Comparison of ENCODE assay signal across 16 cellular contexts in the genomic region with DNA sequence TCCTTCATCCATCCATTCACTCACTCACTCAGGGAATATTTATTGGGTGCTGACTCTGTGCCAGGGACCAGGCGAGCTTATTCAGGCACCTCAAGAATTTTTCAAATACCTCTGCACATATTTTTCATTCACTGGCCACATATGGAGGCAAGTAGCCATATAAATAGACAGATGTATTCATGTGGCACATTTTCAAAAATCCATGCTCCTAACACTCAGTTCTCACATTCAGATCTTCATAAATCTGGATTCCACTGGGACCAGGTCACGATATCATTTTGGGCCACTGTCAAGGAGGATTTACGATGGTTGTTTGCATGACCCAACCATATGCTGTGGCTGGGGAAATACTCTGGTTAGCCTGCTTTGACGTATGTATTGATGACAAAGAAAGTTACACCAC.
A peak's percentile ranks its signal among the peaks of the same experiment; 100 is the strongest.
DNase-seq lines count a peak whose midpoint lies in the region; TF ChIP-seq lines count a peak whose summit lies in the region.
"Had no signal": no experiment of that assay in that cellular context is flagged by ENCODE, and none has a peak within 500 bp of the region (broad histone marks: within the 10 kb centered on the region; RNA-seq: fewer than 3 reads in every experiment).

No MANE protein-coding gene starts in this region.

- TF ChIP-seq CTCF in AG04450 (IDR thresholded peaks at IDR 0.05; ENCODE audit: low read depth, low read length) (no peak), dorsolateral prefrontal cortex (IDR thresholded peaks at IDR 0.05 in 54 of 56, conservative IDR thresholded peaks at IDR 0.05 in 2 of 56; ENCODE audit: low read depth in 1 of 56, partially characterized antibody in 56 of 56) (no peak)

- DNase-seq in AG04450 (ENCODE audit: low read depth, low spot score) (peak; percentile 100), HT1080 (ENCODE audit: low read depth) (peak; percentile 83), astrocyte of the hippocampus (ENCODE audit: low read depth, low spot score) (peak; percentile 91), kidney tubule cell (ENCODE audit: low spot score) (peak; percentile 82), NK-92 (lab: John Stamatoyannopoulos, UW; ENCODE audit: unreplicated experiment) (no peak), foreskin melanocyte (no peak), dorsolateral prefrontal cortex (no peak), KBM-7 (no peak)
- DNase-seq: activated CD8-positive, alpha-beta T cell treated with anti-CD3 and anti-CD28 coated beads, Interleukin-2, amount 10 ng/mL, durations not matched to agents 7 days and 5 days; activated effector memory CD4-positive, alpha-beta T cell treated with anti-CD3 and anti-CD28 coated beads, Interleukin-2, amount 50 U/mL, for 16 hours; glutamatergic neuron; nucleus accumbens; Peyer's patch had no signal

- H3K4me3 ChIP-seq in AG04450 (ENCODE audit: low read depth, low read length): no peak overlapping the region
- no peak overlapping the region for H3K4me3 ChIP-seq in dorsolateral prefrontal cortex
- H3K4me3 ChIP-seq: BLaER1, coronary artery, Peyer's patch, vagina had no signal

- H3K27ac ChIP-seq in AG04450 (ENCODE audit: low read depth, low read length) (peak overlapping the region; percentile 80), dorsolateral prefrontal cortex (no peak overlapping the region)
- H3K27ac ChIP-seq: BLaER1, coronary artery, Peyer's patch, vagina had no signal

- no peaks in the 10 kb centered on the region for H3K27me3 ChIP-seq in AG04450 (ENCODE audit: control insufficient read depth, insufficient read depth, low read length)
- H3K27me3 ChIP-seq in dorsolateral prefrontal cortex: peaks cover 0 to 7% (median 0%) of the 10 kb centered on the region in 45 donors
- H3K27me3 ChIP-seq: BLaER1, Peyer's patch, vagina had no signal

- intact Hi-C loops in dorsolateral prefrontal cortex (cut with DNase I): loop anchor here in 1 of 2 donors (10.0 kb wide), 1 partner anchor 305 kb away; no protein-coding TSS in a partner anchor

- CTCF ChIA-PET in AG04450 (lab: Charles Lee): interaction anchor here (0.9 to 2.0 kb wide), 7 partner anchors 11 to 314 kb away, joined by 3 to 8 read pairs (median 4); no protein-coding TSS in a partner anchor

- POLR2A ChIA-PET in AG04450 (lab: Yijun Ruan, JAX): interaction anchor here (0.6 to 1.8 kb wide), 12 partner anchors 9 to 521 kb away, joined by 3 to 7 read pairs (median 4); no protein-coding TSS in a partner anchor

- in situ Hi-C loops in KBM-7 (cut with MboI; ENCODE audit: low pct_unique_long_range_greater_than_20kb, low sequenced_read_pairs): no loop called here

- H3K9me3 ChIP-seq in AG04450 (ENCODE audit: control insufficient read depth, insufficient read depth, low read length): no peaks in the 10 kb centered on the region
- H3K9me3 ChIP-seq: BLaER1, Peyer's patch, vagina had no signal

Comparison
In these comparisons a context has a peak if more than half of its experiments do, and no peak if none do; other contexts are left out.
1. DNase-seq: peak in AG04450 (single experiment), HT1080 (single experiment), astrocyte of the hippocampus (single experiment) and kidney tubule cell (single experiment); none in NK-92 (single experiment), foreskin melanocyte (single experiment), dorsolateral prefrontal cortex (0 of 10) and KBM-7 (single experiment).